1 cellular context compared by ENCODE assay signal in the genomic region with DNA sequence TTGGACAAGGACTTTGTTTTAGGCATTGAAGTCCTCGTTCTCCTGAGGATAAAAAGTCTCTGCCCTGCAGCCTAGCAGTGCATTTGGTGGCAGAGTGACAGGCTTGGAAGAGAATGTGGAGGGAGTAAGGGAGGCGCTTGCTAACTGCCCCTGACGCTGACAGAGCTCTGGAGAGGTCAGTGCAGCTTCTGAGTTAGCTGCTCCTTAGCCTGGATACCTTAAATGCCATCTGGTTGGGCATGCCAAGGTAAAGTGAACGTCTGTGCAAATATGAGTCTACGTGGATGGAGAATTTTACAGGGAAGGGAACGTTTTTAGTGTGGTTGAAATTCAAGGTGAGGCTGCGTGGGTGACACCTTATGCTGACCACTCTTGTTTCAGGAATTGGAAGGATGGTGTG.
TF ChIP-seq lines count a peak whose summit lies in the region.

No MANE protein-coding gene starts in this region.

TF ChIP-seq in K562, 482 proteins besides CTCF, POLR2A, EP300 and RAD21 (continued from another document):
- no peak for TF ChIP-seq ZNF583 (CRISPR knock-in tag; IDR thresholded peaks at IDR 0.05)
- TF ChIP-seq WHSC1 (IDR thresholded peaks at IDR 0.05; ENCODE audit: low read length) = no peak
- no peak for TF ChIP-seq ZNF354B (CRISPR knock-in tag; IDR thresholded peaks at IDR 0.05)
TF ChIP-seq in K562: peak in this region for 0.
